Comparison of ENCODE assay signal across 17 cellular contexts in the genomic region with DNA sequence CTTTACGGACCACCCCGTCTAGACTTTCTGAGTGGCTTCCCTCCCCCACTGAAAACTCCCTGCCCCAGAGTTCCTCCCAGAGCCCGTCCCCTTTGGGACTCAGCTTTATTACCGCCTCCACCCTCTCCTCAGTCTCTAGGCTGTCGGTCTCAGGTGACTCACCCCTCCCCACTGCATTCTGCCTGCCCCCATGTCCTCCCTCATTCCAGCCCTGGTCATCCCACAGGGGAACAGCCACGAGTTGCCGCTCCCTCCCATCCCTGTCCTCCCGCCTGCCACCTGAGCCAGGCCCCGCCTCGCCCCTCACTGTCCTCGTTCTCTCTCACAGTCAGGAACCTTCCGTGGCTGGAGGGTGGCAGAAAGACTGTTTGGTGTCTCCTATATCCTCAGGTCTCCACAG. TPM values are rescaled to one million over a fixed set of nuclear protein-coding genes. Genes with fewer than 3 reads are reported as not detected.
DNase-seq lines count a peak whose midpoint lies in the region; ATAC-seq and TF ChIP-seq lines count a peak whose summit lies in the region.
"Had no signal": no experiment of that assay in that cellular context is flagged by ENCODE, and none has a peak within 500 bp of the region (broad histone marks: within the 10 kb centered on the region; RNA-seq: fewer than 3 reads in every experiment).

No MANE protein-coding gene starts in this region.

- H3K27me3 ChIP-seq in BLaER1 treated with 17β-estradiol and CSF1 and Interleukin-3, amounts not matched to agents 10 nM and 100 nM = no peaks in the 10 kb centered on the region
- H3K27me3 ChIP-seq in hepatocyte = no peaks in the 10 kb centered on the region
- H3K27me3 ChIP-seq in osteoblast (ENCODE audit: insufficient read depth, low read length) = no peaks in the 10 kb centered on the region
- H3K27me3 ChIP-seq in ascending aorta = no peaks in the 10 kb centered on the region
- no peaks in the 10 kb centered on the region for H3K27me3 ChIP-seq in ovary
- H3K27me3 ChIP-seq: gastroesophageal sphincter had no signal

- no peak overlapping the region for H2AFZ ChIP-seq in hepatocyte
- H2AFZ ChIP-seq in osteoblast (ENCODE audit: low read length) = no peak overlapping the region

- no peaks in the 10 kb centered on the region for H3K9me2 ChIP-seq in hepatocyte (replicated peaks; ENCODE audit: insufficient read depth)

- peaks cover 90 to 100% (median 99%) of the 10 kb centered on the region in 11 experiments for H3K36me3 ChIP-seq in BLaER1 treated with 17β-estradiol and CSF1 and Interleukin-3, amounts not matched to agents 10 nM and 100 nM
- H3K36me3 ChIP-seq in hepatocyte (replicated peaks; ENCODE audit: insufficient read depth, low read depth) (no peaks in the 10 kb centered on the region), osteoblast (ENCODE audit: insufficient read depth, low read length) (peaks cover 75% of the 10 kb centered on the region), ascending aorta (peaks cover 90 to 99% of the 10 kb centered on the region in 2 donors), ovary (no peaks in the 10 kb centered on the region)

- TF ChIP-seq EP300 in ovary (IDR thresholded peaks at IDR 0.05) = no peak

- peak overlapping the region in 10 of 11 experiments; percentile 1 to 87 (median 70); a peak in 19 of 22 replicates for H3K4me2 ChIP-seq in BLaER1 treated with 17β-estradiol and CSF1 and Interleukin-3, amounts not matched to agents 10 nM and 100 nM
- peak overlapping the region; percentile 61 for H3K4me2 ChIP-seq in hepatocyte
- H3K4me2 ChIP-seq in osteoblast (ENCODE audit: insufficient read depth, low read length) = peak overlapping the region; percentile 64

- H3K4me1 ChIP-seq in BLaER1 treated with 17β-estradiol and CSF1 and Interleukin-3, amounts not matched to agents 10 nM and 100 nM = peaks cover 17 to 91% (median 84%) of the 10 kb centered on the region in 10 experiments; a peak in 19 of 20 replicates
- H3K4me1 ChIP-seq in hepatocyte (ENCODE audit: insufficient read depth) = peaks cover 12% of the 10 kb centered on the region
- peaks cover 52% of the 10 kb centered on the region for H3K4me1 ChIP-seq in osteoblast (ENCODE audit: insufficient read depth, low read length)
- no peaks in the 10 kb centered on the region for H3K4me1 ChIP-seq in ascending aorta
- no peaks in the 10 kb centered on the region for H3K4me1 ChIP-seq in ovary (ENCODE audit: insufficient read depth)
- H3K4me1 ChIP-seq: gastroesophageal sphincter had no signal

- peak overlapping the region in 4 of 11 experiments; percentile 18 to 37 (median 28); a peak in 4 of 22 replicates for H3K27ac ChIP-seq in BLaER1 treated with 17β-estradiol and CSF1 and Interleukin-3, amounts not matched to agents 10 nM and 100 nM
- H3K27ac ChIP-seq in hepatocyte (peak overlapping the region; percentile 92), osteoblast (ENCODE audit: low read depth, low read length) (peak overlapping the region; percentile 57), ascending aorta (no peak overlapping the region), ovary (no peak overlapping the region)
- H3K27ac ChIP-seq: gastroesophageal sphincter, thoracic aorta had no signal

- peaks cover 28 to 100% (median 100%) of the 10 kb centered on the region in 11 experiments; a peak in 21 of 22 replicates for H4K20me1 ChIP-seq in BLaER1 treated with 17β-estradiol and CSF1 and Interleukin-3, amounts not matched to agents 10 nM and 100 nM
- H4K20me1 ChIP-seq in hepatocyte (ENCODE audit: insufficient read depth, poor library complexity, severe bottlenecking) (no peaks in the 10 kb centered on the region), osteoblast (ENCODE audit: insufficient read depth, low read length) (peaks cover 12% of the 10 kb centered on the region)

- 56% methylated on average over 11 of the region's 12 CpGs for WGBS in hepatocyte (ENCODE audit: low lambda C conversion rate, missing lambda C conversion rate)
- 69 to 75% (median 74%) methylated on average over 12 of the region's 12 CpGs for WGBS in ovary, 3 donors

- peak overlapping the region in 5 of 11 experiments; percentile 7 to 47 (median 33); a peak in 9 of 22 replicates for H3K9ac ChIP-seq in BLaER1 treated with 17β-estradiol and CSF1 and Interleukin-3, amounts not matched to agents 10 nM and 100 nM

- intact Hi-C loops in ascending aorta (cut with DNase I) = no loop called here
- intact Hi-C loops in ovary (cut with DNase I) = loop anchor here in 1 of 4 donors (5.0 kb wide), 1 partner anchor 81 kb away; no protein-coding TSS in a partner anchor

- no peaks in the 10 kb centered on the region for H3K79me2 ChIP-seq in hepatocyte
- H3K79me2 ChIP-seq in osteoblast (ENCODE audit: insufficient read depth, low read length) = peaks cover 2% of the 10 kb centered on the region

- peaks cover 0 to 14% (median 0%) of the 10 kb centered on the region in 11 experiments; a peak in 2 of 22 replicates for H3K9me3 ChIP-seq in BLaER1 treated with 17β-estradiol and CSF1 and Interleukin-3, amounts not matched to agents 10 nM and 100 nM (replicated peaks in 1 of 11)
- H3K9me3 ChIP-seq in hepatocyte (ENCODE audit: low read depth) (no peaks in the 10 kb centered on the region), osteoblast (ENCODE audit: low read depth, low read length) (no peaks in the 10 kb centered on the region), ascending aorta (no peaks in the 10 kb centered on the region), ovary (no peaks in the 10 kb centered on the region)
- H3K9me3 ChIP-seq: gastroesophageal sphincter, thoracic aorta had no signal

- H3K4me3 ChIP-seq in BLaER1 treated with 17β-estradiol and CSF1 and Interleukin-3, amounts not matched to agents 10 nM and 100 nM = no peak overlapping the region
- H3K4me3 ChIP-seq in hepatocyte (no peak overlapping the region), osteoblast (ENCODE audit: insufficient read depth, low read length) (no peak overlapping the region), ascending aorta (no peak overlapping the region), ovary (no peak overlapping the region)
- H3K4me3 ChIP-seq: gastroesophageal sphincter, thoracic aorta had no signal

- TF ChIP-seq CTCF in hepatocyte (IDR thresholded peaks at IDR 0.05; ENCODE audit: poor library complexity) = no peak
- TF ChIP-seq CTCF in osteoblast (IDR thresholded peaks at IDR 0.05; ENCODE audit: extremely low read depth, low read depth, low read length) = no peak
- TF ChIP-seq CTCF in ascending aorta (IDR thresholded peaks at IDR 0.05) = no peak
- TF ChIP-seq CTCF in ovary (IDR thresholded peaks at IDR 0.05) = no peak

- TF ChIP-seq POLR2A in ovary (IDR thresholded peaks at IDR 0.05) = no peak

- DNase-seq in SW480 (ENCODE audit: low spot score) = peak; percentile 86
- DNase-seq in hepatocyte (ENCODE audit: low spot score) = peak; percentile 87
- DNase-seq in osteoblast (ENCODE audit: insufficient read length, low spot score, missing footprints) = peak; percentile 99
- DNase-seq in inferior parietal cortex (ENCODE audit: extremely low spot score) = no peak
- DNase-seq in ascending aorta (ENCODE audit: low spot score in 2 of 2) = no peak
- DNase-seq in ovary = no peak
- DNase-seq: activated CD4-positive, alpha-beta T cell treated with anti-CD3 and anti-CD28 coated beads for 48 hours; activated T-cell treated with anti-CD3 and anti-CD28 coated beads, Interleukin-2, amount 50 U/mL, for 48 hours; amygdala; kidney; NCI-H1417; NCI-H510A treated with DMSO at 0.1 percent for 48 hours had no signal

- no peak for ATAC-seq in GM21381 (IDR thresholded peaks at IDR 0.05; ENCODE audit: unreplicated experiment)
- ATAC-seq: gastroesophageal sphincter, Panc1 had no signal

RNA-seq across cellular contexts. Expression of gene SMARCA4, which starts 57.3 kb away (rescaled TPM):
- total RNA-seq in hepatocyte = 36.9 and 80.7 TPM in 2 replicates
- polyA plus RNA-seq in hepatocyte = 93.4 and 108 TPM in 2 replicates
- total RNA-seq in osteoblast = 52.2 and 52.8 TPM in 2 replicates
- total RNA-seq in ascending aorta = 89.5 TPM
- 10 to 100 TPM; 32.7 to 96.7 (median 68.5) TPM for total RNA-seq in ovary
- polyA plus RNA-seq in ovary = 10 to 100 TPM; 32.1 to 45.4 TPM

Comparison
In these comparisons a context has a peak if more than half of its experiments do, and no peak if none do; other contexts are left out.
1. H3K27ac ChIP-seq: peak in hepatocyte (single experiment) and osteoblast (single experiment); none in ascending aorta (0 of 2) and ovary (0 of 2).
2. DNase-seq: peak in SW480 (single experiment), hepatocyte (single experiment) and osteoblast (single experiment); none in inferior parietal cortex (single experiment), ascending aorta (0 of 2) and ovary (0 of 5).
3. Peak in every context shown above with its lines, with median percentiles within 50 percentile points of each other: H3K4me2 ChIP-seq.